1 cellular context compared by ENCODE assay signal in genomic region chr14:23035303-23036164, GRCh38.
TF ChIP-seq lines count a peak whose summit lies in the region.

No MANE protein-coding gene starts in this region.

TF ChIP-seq in K562, 482 proteins besides CTCF, POLR2A, EP300 and RAD21 (continues in another document):
- TF ChIP-seq ZNF280A (IDR thresholded peaks at IDR 0.05; ENCODE audit: low read depth, partially characterized antibody) (no peak), SREBF2 (CRISPR knock-in tag; IDR thresholded peaks at IDR 0.05) (0 out of 2 replicates have a peak, but pooled peaks have one; percentile 59), MBD1 (CRISPR knock-in tag; IDR thresholded peaks at IDR 0.05) (0 out of 2 replicates have a peak, but pooled peaks have one; percentile 12), FOXO4 (CRISPR knock-in tag; IDR thresholded peaks at IDR 0.05) (no peak), ZBTB26 (CRISPR knock-in tag; IDR thresholded peaks at IDR 0.05) (no peak), ZNF41 (CRISPR knock-in tag; conservative IDR thresholded peaks at IDR 0.05) (no peak), MCM7 (IDR thresholded peaks at IDR 0.05) (no peak), CHAMP1 (IDR thresholded peaks at IDR 0.05) (no peak), ZNF217 (CRISPR knock-in tag; IDR thresholded peaks at IDR 0.05) (no peak), NBN (IDR thresholded peaks at IDR 0.05; ENCODE audit: low read depth) (no peak), HINFP (tag; conservative IDR thresholded peaks at IDR 0.05; ENCODE audit: low read depth) (0 out of 2 replicates have a peak, but pooled peaks have one; percentile 4), E2F3 (CRISPR knock-in tag; IDR thresholded peaks at IDR 0.05) (no peak), ARID1B (IDR thresholded peaks at IDR 0.05) (no peak), RUNX1 (IDR thresholded peaks at IDR 0.05; ENCODE audit: low read depth) (no peak), ZNF592 (IDR thresholded peaks at IDR 0.05) (peak; percentile 36; the same call in 1 of the 2 replicates), FOXJ2 (tag; IDR thresholded peaks at IDR 0.05) (peak; percentile 65; the same call in 1 of the 2 replicates), ARID4B (CRISPR knock-in tag; IDR thresholded peaks at IDR 0.05) (no peak), MEF2D (tag; conservative IDR thresholded peaks at IDR 0.05; ENCODE audit: low read depth) (no peak), CBX3 (IDR thresholded peaks at IDR 0.05; ENCODE audit: borderline replicate concordance in 1 of 2, low read length in 2 of 2) (no peak), RAD51 (IDR thresholded peaks at IDR 0.05; ENCODE audit: borderline replicate concordance, low read depth) (no peak), XRCC3 (IDR thresholded peaks at IDR 0.05) (no peak), TCF3 (CRISPR knock-in tag; IDR thresholded peaks at IDR 0.05) (0 out of 2 replicates have a peak, but pooled peaks have one; percentile 21), PTTG1 (tag; IDR thresholded peaks at IDR 0.05; ENCODE audit: low read depth) (no peak), FOXP1 (CRISPR knock-in tag; IDR thresholded peaks at IDR 0.05) (no peak), PKNOX1 (IDR thresholded peaks at IDR 0.05) (no peak), THRAP3 (IDR thresholded peaks at IDR 0.05; ENCODE audit: borderline replicate concordance) (no peak), ATF1 (CRISPR knock-in tag; IDR thresholded peaks at IDR 0.05) (no peak), ATF1 (tag; IDR thresholded peaks at IDR 0.05) (0 out of 2 replicates have a peak, but pooled peaks have one; percentile 72), ETS2 (tag; IDR thresholded peaks at IDR 0.05; ENCODE audit: borderline replicate concordance, poor library complexity, severe bottlenecking) (peak; percentile 45), IRF1 (CRISPR knock-in tag; IDR thresholded peaks at IDR 0.05; ENCODE audit: borderline replicate concordance) (no peak)
